ENCODE assay signal across 8 cellular contexts in the genomic region with DNA sequence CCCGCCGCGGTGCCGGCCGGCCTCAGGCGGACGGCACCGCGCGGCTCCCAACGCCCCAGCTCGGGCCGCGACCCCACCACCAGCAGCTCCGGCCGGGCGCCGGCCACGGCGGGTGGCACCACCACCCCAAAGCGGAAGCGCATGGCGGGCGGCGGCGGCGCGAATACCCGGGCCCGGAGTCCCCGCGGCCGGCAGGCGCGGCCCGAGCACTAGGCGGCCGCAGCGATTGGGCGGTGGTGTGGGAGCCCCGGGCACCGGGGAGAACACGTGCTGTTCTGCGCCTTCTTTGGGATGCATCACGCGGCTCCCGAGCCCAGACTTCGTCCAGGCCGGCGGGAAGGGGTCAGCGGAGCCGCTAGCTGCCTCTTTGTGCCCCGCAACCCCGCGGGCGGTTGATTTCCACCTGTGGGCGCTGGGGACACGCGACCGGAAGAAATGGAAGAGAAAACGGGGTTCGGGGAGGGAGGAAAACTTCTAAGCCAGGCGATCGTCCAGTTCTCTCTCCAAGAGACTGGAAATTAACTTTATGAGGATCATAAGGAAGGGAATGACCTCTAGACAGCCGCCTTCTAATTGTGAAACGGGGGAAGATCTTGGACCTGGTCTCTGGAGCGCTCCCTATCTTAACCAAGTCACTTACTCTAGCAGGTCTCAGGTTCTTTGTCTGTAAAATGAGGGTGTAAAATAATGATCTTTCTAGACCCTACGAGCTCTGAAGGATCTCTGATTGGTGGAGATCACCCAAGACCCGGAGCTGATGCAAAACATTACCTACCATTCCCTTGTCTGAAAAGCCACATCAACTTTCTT. TPM values are rescaled to one million over a fixed set of nuclear protein-coding genes. Genes with fewer than 3 reads are reported as not detected.
DNase-seq lines count a peak whose midpoint lies in the region; ATAC-seq, FAIRE-seq and TF ChIP-seq lines count a peak whose summit lies in the region.

EPM2A (minus strand) TSS at position 165 of the 810 bp plus-strand sequence; CDS start at position 143, 22 bp downstream.

- peak; percentile 47 for DNase-seq in GM12891 (ENCODE audit: insufficient read length, low spot score)
- DNase-seq in NCI-H1092 (lab: John Stamatoyannopoulos, UW), result peak; percentile 45
- DNase-seq in T-helper 2 cell, result peak; percentile 27 to 85 (median 47)
- peak in 57 of 58 donors; percentile 26 to 92 (median 79) for DNase-seq in anterior cingulate cortex (lab: John Stamatoyannopoulos, UW)
- peak; percentile 89 for DNase-seq in hepatocyte (ENCODE audit: low spot score)
- DNase-seq in retinal pigment epithelial cell (ENCODE audit: low read depth), result peak; percentile 66
- DNase-seq in D721Med (ENCODE audit: insufficient read length, low spot score), result no peak

- peak within 1 kb of the TSS; percentile 88 for H2AFZ ChIP-seq in hepatocyte

- H3K4me1 ChIP-seq in hepatocyte (ENCODE audit: insufficient read depth), result peaks cover 7% of the 10 kb centered on the region

- WGBS in hepatocyte (ENCODE audit: low lambda C conversion rate, missing lambda C conversion rate), result under 1% methylated on average over 61 of the region's 69 CpGs

- no peaks in the 10 kb centered on the region for H3K36me3 ChIP-seq in hepatocyte (replicated peaks; ENCODE audit: insufficient read depth, low read depth)

- no peak for TF ChIP-seq CTCF in hepatocyte (IDR thresholded peaks at IDR 0.05; ENCODE audit: poor library complexity)
- no peak for TF ChIP-seq CTCF in retinal pigment epithelial cell (conservative IDR thresholded peaks at IDR 0.05; ENCODE audit: low read depth, low read length)
- no peak for TF ChIP-seq CTCF in D721Med (IDR thresholded peaks at IDR 0.05; ENCODE audit: insufficient read depth, missing control alignments)

- H3K9me2 ChIP-seq in hepatocyte (replicated peaks; ENCODE audit: insufficient read depth), result no peaks in the 10 kb centered on the region

- ATAC-seq in HG02588 (IDR thresholded peaks at IDR 0.05; ENCODE audit: unreplicated experiment), result peak; percentile 66

- peak; percentile 93 for TF ChIP-seq POLR2A in GM12891 (IDR thresholded peaks at IDR 0.05; ENCODE audit: low read depth, low read length)

- H4K20me1 ChIP-seq in hepatocyte (ENCODE audit: insufficient read depth, poor library complexity, severe bottlenecking), result no peaks in the 10 kb centered on the region

- peaks cover 8% of the 10 kb centered on the region for H3K79me2 ChIP-seq in hepatocyte

- H3K27ac ChIP-seq in hepatocyte, result peak within 1 kb of the TSS; percentile 99

- no peaks in the 10 kb centered on the region for H3K9me3 ChIP-seq in hepatocyte (ENCODE audit: low read depth)

- FAIRE-seq in GM12891 (lab: Jason Lieb, UNC) (peak; percentile 95), D721Med (lab: Jason Lieb, UNC) (no peak)

- H3K4me3 ChIP-seq in hepatocyte (peak within 1 kb of the TSS; percentile 76), retinal pigment epithelial cell (ENCODE audit: low read length) (peak within 1 kb of the TSS; percentile 64)

- peak within 1 kb of the TSS; percentile 89 for H3K4me2 ChIP-seq in hepatocyte

- no peaks in the 10 kb centered on the region for H3K27me3 ChIP-seq in hepatocyte

TF ChIP-seq in GM12891, 5 proteins besides CTCF, POLR2A, EP300 and RAD21:
- TF ChIP-seq SPI1 (IDR thresholded peaks at IDR 0.05; ENCODE audit: low read depth, low read length) (no peak), PAX5 (IDR thresholded peaks at IDR 0.05; ENCODE audit: insufficient read depth, low read length, severe bottlenecking) (no peak), POLR2AphosphoS5 (IDR thresholded peaks at IDR 0.05; ENCODE audit: low read depth, low read length) (peak; percentile 84), TAF1 (IDR thresholded peaks at IDR 0.05; ENCODE audit: low read depth, low read length) (peak; percentile 2; the same call in 1 of the 2 replicates), POU2F2 (IDR thresholded peaks at IDR 0.05; ENCODE audit: low read depth, low read length) (no peak)

RNA-seq across cellular contexts. Expression of gene EPM2A, which starts in this region (rescaled TPM):
- 2.2 TPM for polyA plus RNA-seq in GM12891 (2012; ENCODE audit: low read depth, missing spikeins)
- 6.4 and 9.3 TPM in 2 replicates for total RNA-seq in hepatocyte
- 6.9 and 7.2 TPM in 2 replicates for polyA plus RNA-seq in hepatocyte
